In the genomic region with DNA sequence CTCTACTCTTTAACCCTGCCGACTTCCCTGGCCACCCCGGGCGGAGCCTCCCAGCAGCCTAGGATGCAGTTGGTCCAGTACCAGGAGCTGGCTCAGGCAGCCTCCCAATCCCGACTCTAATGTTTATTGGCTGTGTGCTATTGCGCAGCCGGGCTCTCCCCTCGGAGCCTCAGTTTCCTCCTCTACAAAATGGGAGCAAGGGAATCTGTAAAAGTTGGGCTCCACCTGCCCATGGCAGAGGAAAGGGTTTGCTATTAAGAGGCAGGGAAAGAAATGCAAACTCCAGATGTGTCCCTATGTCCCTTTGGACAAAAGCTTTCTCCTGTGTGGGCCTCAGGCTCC, we compare ENCODE assay signal across 21 cellular contexts.
DNase-seq lines count a peak whose midpoint lies in the region; ATAC-seq and TF ChIP-seq lines count a peak whose summit lies in the region.
"Had no signal": no experiment of that assay in that cellular context is flagged by ENCODE, and none has a peak within 500 bp of the region (broad histone marks: within the 10 kb centered on the region; RNA-seq: fewer than 3 reads in every experiment).

No MANE protein-coding gene starts in this region.

- DNase-seq in NCI-H526 treated with DMSO at 0.1 percent for 48 hours (lab: John Stamatoyannopoulos, UW) (peak; percentile 32), NCI-H526 (lab: John Stamatoyannopoulos, UW) (no peak), WTC11 (ENCODE audit: low spot score) (no peak), neuronal stem cell (ENCODE audit: low spot score) (no peak), NK-92 (lab: John Stamatoyannopoulos, UW; ENCODE audit: unreplicated experiment) (no peak)
- no peak for DNase-seq in effector memory CD4-positive, alpha-beta T cell
- DNase-seq: CD4-positive, alpha-beta T cell; COR-L47; GDM1; NCI-H1048; NCI-H1417; NCI-H1694; NCI-H2029 treated with DMSO at 0.1 percent for 48 hours; NCI-H446 treated with DMSO at 0.1 percent for 48 hours; NCI-H69; OCI-M1; SK-N-SH; SW 1271 had no signal

- peak overlapping the region; percentile 22 for H2BK5ac ChIP-seq in neuronal stem cell (ENCODE audit: low read length)

- H3K9me3 Mint-ChIP-seq in WTC11, result no peaks in the 10 kb centered on the region
- H3K9me3 Mint-ChIP-seq: CD4-positive, alpha-beta T cell had no signal

- H3K79me1 ChIP-seq in neuronal stem cell (ENCODE audit: low read depth, low read length), result no peaks in the 10 kb centered on the region

- TF ChIP-seq CTCF in WTC11 (IDR thresholded peaks at IDR 0.05), result no peak

- H3K36me3 Mint-ChIP-seq in WTC11, result no peaks in the 10 kb centered on the region

- peak overlapping the region; percentile 5 for H3K18ac ChIP-seq in neuronal stem cell (ENCODE audit: low read length)

- WGBS in neuronal stem cell (ENCODE audit: extremely low coverage in 2 of 2, insufficient read length in 2 of 2, insufficient replicate concordance in 1 of 2), 2 donors, result no CpG with 5 or more reads among the region's 7 CpGs

- H3K4me1 ChIP-seq in neuronal stem cell (ENCODE audit: control insufficient read depth in 2 of 2, insufficient read depth in 1 of 2, low read depth in 1 of 2, low read length in 2 of 2), result peaks cover 0 to 15% of the 10 kb centered on the region in 2 donors
- no peaks in the 10 kb centered on the region for H3K4me1 ChIP-seq in effector memory CD4-positive, alpha-beta T cell (ENCODE audit: control insufficient read depth, insufficient read depth, low read length, poor library complexity, severe bottlenecking)

- H3K27me3 ChIP-seq in neuronal stem cell (ENCODE audit: control insufficient read depth in 3 of 3, insufficient read depth in 3 of 3, low read depth in 1 of 3, low read length in 3 of 3), result peaks cover 0 to 25% (median 0%) of the 10 kb centered on the region in 3 experiments
- H3K27me3 ChIP-seq in effector memory CD4-positive, alpha-beta T cell (replicated peaks; ENCODE audit: control insufficient read depth, insufficient read depth, low read length, poor library complexity, severe bottlenecking), result no peaks in the 10 kb centered on the region

- H2BK12ac ChIP-seq in neuronal stem cell (ENCODE audit: low read length), result no peak overlapping the region

- H2AK5ac ChIP-seq in neuronal stem cell (ENCODE audit: low read depth, low read length), result no peak overlapping the region

- H3K4me2 ChIP-seq in neuronal stem cell (ENCODE audit: insufficient read depth, low read length, poor library complexity, severe bottlenecking), result no peak overlapping the region
- H3K4me2 ChIP-seq: SK-N-SH had no signal

- H3K27ac Mint-ChIP-seq in WTC11, result no peak overlapping the region
- H3K27ac Mint-ChIP-seq: CD4-positive, alpha-beta T cell had no signal

- peak overlapping the region; percentile 83 for H2AFZ ChIP-seq in neuronal stem cell (ENCODE audit: low read length)

- no peak overlapping the region for H3K4ac ChIP-seq in neuronal stem cell (ENCODE audit: low read length)

- H3K14ac ChIP-seq in neuronal stem cell (ENCODE audit: low read length), result no peak overlapping the region

- no peak overlapping the region for H3K9ac ChIP-seq in neuronal stem cell (ENCODE audit: low read depth, low read length, poor library complexity)
- H3K9ac ChIP-seq: SK-N-SH had no signal

- H4K8ac ChIP-seq in neuronal stem cell (ENCODE audit: low read depth, low read length), result no peak overlapping the region

- no peak overlapping the region for H4K91ac ChIP-seq in neuronal stem cell (ENCODE audit: low read depth, low read length, poor library complexity)

- POLR2A ChIA-PET in WTC11 (lab: Charles Lee), result no interaction called here

- no peaks in the 10 kb centered on the region for H3K9me3 ChIP-seq in neuronal stem cell (replicated peaks in 1 of 2; ENCODE audit: control insufficient read depth in 2 of 2, insufficient read depth in 1 of 2, low read depth in 1 of 2, low read length in 2 of 2)
- no peaks in the 10 kb centered on the region for H3K9me3 ChIP-seq in effector memory CD4-positive, alpha-beta T cell (ENCODE audit: control insufficient read depth, low read length)
- H3K9me3 ChIP-seq: SK-N-SH had no signal

- CTCF ChIA-PET in WTC11 (lab: Charles Lee), result interaction anchor here (1.0 to 1.8 kb wide), 3 partner anchors 23 to 118 kb away, joined by 3 to 9 read pairs (median 3); no protein-coding TSS in a partner anchor

- H2BK15ac ChIP-seq in neuronal stem cell (ENCODE audit: low read length), result no peak overlapping the region

- ATAC-seq in WTC11, result no peak; the same call in 1 of the 2 replicates
- no peak for ATAC-seq in HG03108 (IDR thresholded peaks at IDR 0.05; ENCODE audit: unreplicated experiment)
- ATAC-seq: GM12878 had no signal

- H3K27ac ChIP-seq in neuronal stem cell (replicated peaks; ENCODE audit: low read length), result peak overlapping the region; percentile 82
- H3K27ac ChIP-seq in effector memory CD4-positive, alpha-beta T cell (ENCODE audit: insufficient read depth, low read length, poor library complexity, severe bottlenecking), result no peak overlapping the region
- H3K27ac ChIP-seq: 22Rv1 had no signal

- no peak overlapping the region for H3K4me3 ChIP-seq in neuronal stem cell (ENCODE audit: low read length in 2 of 2)
- no peak overlapping the region for H3K4me3 ChIP-seq in effector memory CD4-positive, alpha-beta T cell (ENCODE audit: insufficient read depth, low read depth, low read length, poor library complexity, severe bottlenecking)
- H3K4me3 ChIP-seq: GM12878 had no signal

- no peaks in the 10 kb centered on the region for H3K36me3 ChIP-seq in neuronal stem cell (replicated peaks in 1 of 2; ENCODE audit: control insufficient read depth in 2 of 2, insufficient read depth in 2 of 2, low read length in 2 of 2)
- H3K36me3 ChIP-seq in effector memory CD4-positive, alpha-beta T cell (ENCODE audit: control insufficient read depth, insufficient read depth, low read length), result no peaks in the 10 kb centered on the region

- no peak overlapping the region for H3K23ac ChIP-seq in neuronal stem cell (ENCODE audit: low read depth, low read length, poor library complexity)

- H3K27me3 Mint-ChIP-seq in WTC11 (ENCODE audit: low read depth), result peaks cover 14% of the 10 kb centered on the region

- H3K4me3 Mint-ChIP-seq in WTC11, result peak overlapping the region; percentile 24; the same call in 1 of the 2 replicates
- H3K4me3 Mint-ChIP-seq: CD4-positive, alpha-beta T cell had no signal

- H3K4me1 Mint-ChIP-seq in WTC11, result peaks cover 32% of the 10 kb centered on the region

- H2BK120ac ChIP-seq in neuronal stem cell (ENCODE audit: low read depth, low read length), result no peak overlapping the region

TF ChIP-seq in WTC11, 78 proteins besides CTCF, POLR2A, EP300 and RAD21:
- TF ChIP-seq GTF2I (CRISPR knock-in tag; conservative IDR thresholded peaks at IDR 0.05) (peak; percentile 73; the same call in 1 of the 2 replicates), ZNF121 (CRISPR knock-in tag; IDR thresholded peaks at IDR 0.05) (peak; percentile 5; the same call in 1 of the 2 replicates)
- TF ChIP-seq, protein P1, sequence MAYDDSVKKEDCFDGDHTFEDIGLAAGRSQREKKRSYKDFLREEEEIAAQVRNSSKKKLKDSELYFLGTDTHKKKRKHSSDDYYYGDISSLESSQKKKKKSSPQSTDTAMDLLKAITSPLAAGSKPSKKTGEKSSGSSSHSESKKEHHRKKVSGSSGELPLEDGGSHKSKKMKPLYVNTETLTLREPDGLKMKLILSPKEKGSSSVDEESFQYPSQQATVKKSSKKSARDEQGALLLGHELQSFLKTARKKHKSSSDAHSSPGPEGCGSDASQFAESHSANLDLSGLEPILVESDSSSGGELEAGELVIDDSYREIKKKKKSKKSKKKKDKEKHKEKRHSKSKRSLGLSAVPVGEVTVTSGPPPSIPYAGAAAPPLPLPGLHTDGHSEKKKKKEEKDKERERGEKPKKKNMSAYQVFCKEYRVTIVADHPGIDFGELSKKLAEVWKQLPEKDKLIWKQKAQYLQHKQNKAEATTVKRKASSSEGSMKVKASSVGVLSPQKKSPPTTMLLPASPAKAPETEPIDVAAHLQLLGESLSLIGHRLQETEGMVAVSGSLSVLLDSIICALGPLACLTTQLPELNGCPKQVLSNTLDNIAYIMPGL (CRISPR knock-in tag; IDR thresholded peaks at IDR 0.05), result no peak
